Comparison of ENCODE assay signal across 8 cellular contexts in genomic region chr3:138188013-138188352, GRCh38. TPM values are rescaled to one million over a fixed set of nuclear protein-coding genes. Genes with fewer than 3 reads are reported as not detected.
A peak's percentile ranks its signal among the peaks of the same experiment; 100 is the strongest.
DNase-seq lines count a peak whose midpoint lies in the region; ATAC-seq, FAIRE-seq and TF ChIP-seq lines count a peak whose summit lies in the region.

No MANE protein-coding gene starts in this region.

- peak; percentile 26 for ATAC-seq in memory B cell (ENCODE audit: low read depth)

- DNase-seq in activated CD4-positive, alpha-beta T cell treated with anti-CD3 and anti-CD28 coated beads, Interleukin-2, amount 10 ng/mL, durations not matched to agents 7 days and 5 days, result no peak
- no peak for DNase-seq in activated CD4-positive, alpha-beta T cell treated with anti-CD3 and anti-CD28 coated beads for 1 hour
- DNase-seq in chondrocyte (ENCODE audit: low spot score), result no peak
- DNase-seq in memory B cell (ENCODE audit: low spot score in 2 of 2), result no peak
- peak; percentile 30 for DNase-seq in urothelium cell line (ENCODE audit: low spot score)
- no peak for DNase-seq in stimulated activated CD8-positive, alpha-beta memory T cell treated with anti-CD3 and anti-CD28 coated beads, Interleukin-4, amount 100 ng/mL, for 48 hours
- DNase-seq in DMS53 treated with DMSO at 0.1 percent for 48 hours (lab: John Stamatoyannopoulos, UW; ENCODE audit: unreplicated experiment), result no peak

- H2AFZ ChIP-seq in OCI-LY1 (ENCODE audit: low read length), result peak overlapping the region; percentile 5; the same call in 1 of the 2 replicates

- CTCF ChIA-PET in activated CD4-positive, alpha-beta T cell treated with anti-CD3 and anti-CD28 coated beads, Interleukin-2, amount 10 ng/mL, durations not matched to agents 7 days and 5 days (lab: Charles Lee), result no interaction called here

- H3K9me3 ChIP-seq in OCI-LY1 (ENCODE audit: low read length), result no peaks in the 10 kb centered on the region

- H3K4me2 ChIP-seq in OCI-LY1 (ENCODE audit: low read length), result peak overlapping the region; percentile 68

- no peaks in the 10 kb centered on the region for H3F3A ChIP-seq in OCI-LY1 (ENCODE audit: insufficient read depth, low read length)

- peaks cover 53% of the 10 kb centered on the region for H3K79me2 ChIP-seq in OCI-LY1 (ENCODE audit: insufficient read depth, low read length)

- POLR2A ChIA-PET in activated CD4-positive, alpha-beta T cell treated with anti-CD3 and anti-CD28 coated beads, Interleukin-2, amount 10 ng/mL, durations not matched to agents 7 days and 5 days (lab: Charles Lee), result no interaction called here

- peak overlapping the region; percentile 72 for H3K9ac ChIP-seq in OCI-LY1 (ENCODE audit: low read length)

- no peak for FAIRE-seq in urothelium cell line (lab: Jason Lieb, UNC)

- TF ChIP-seq CTCF in OCI-LY1 (IDR thresholded peaks at IDR 0.05; ENCODE audit: low read length), result no peak
- TF ChIP-seq CTCF in chondrocyte (IDR thresholded peaks at IDR 0.05), result no peak

- peak overlapping the region; percentile 98 for H3K27ac Mint-ChIP-seq in activated CD4-positive, alpha-beta T cell treated with anti-CD3 and anti-CD28 coated beads, Interleukin-2, amount 10 ng/mL, durations not matched to agents 7 days and 5 days
- H3K27ac Mint-ChIP-seq in chondrocyte (ENCODE audit: unreplicated experiment), result peak overlapping the region; percentile 99
- H3K27ac Mint-ChIP-seq in memory B cell, result peak overlapping the region; percentile 55

- peaks cover 25% of the 10 kb centered on the region for H3K4me1 ChIP-seq in OCI-LY1 (ENCODE audit: insufficient read depth, low read length, severe bottlenecking)

- no peaks in the 10 kb centered on the region for H3K27me3 ChIP-seq in OCI-LY1 (ENCODE audit: insufficient read depth, low read length)

- peak overlapping the region; percentile 91 for H3K4me3 ChIP-seq in OCI-LY1 (ENCODE audit: low read depth, low read length, poor library complexity, severe bottlenecking)

- H3K27ac ChIP-seq in OCI-LY1 (ENCODE audit: low read depth, low read length, poor library complexity, severe bottlenecking), result peak overlapping the region; percentile 57

- no peaks in the 10 kb centered on the region for H4K20me1 ChIP-seq in OCI-LY1 (ENCODE audit: insufficient read depth, low read length)

- H3K36me3 Mint-ChIP-seq in activated CD4-positive, alpha-beta T cell treated with anti-CD3 and anti-CD28 coated beads, Interleukin-2, amount 10 ng/mL, durations not matched to agents 7 days and 5 days (ENCODE audit: low read depth), result peaks cover 13% of the 10 kb centered on the region
- H3K36me3 Mint-ChIP-seq in chondrocyte (ENCODE audit: low read depth) (peaks cover 8% of the 10 kb centered on the region), memory B cell (peaks cover 6% of the 10 kb centered on the region)

- no peaks in the 10 kb centered on the region for H3K9me2 ChIP-seq in OCI-LY1 (ENCODE audit: low read depth, low read length)

- peaks cover 36% of the 10 kb centered on the region for H3K4me1 Mint-ChIP-seq in activated CD4-positive, alpha-beta T cell treated with anti-CD3 and anti-CD28 coated beads, Interleukin-2, amount 10 ng/mL, durations not matched to agents 7 days and 5 days
- H3K4me1 Mint-ChIP-seq in chondrocyte (ENCODE audit: low read depth), result peaks cover 38% of the 10 kb centered on the region
- H3K4me1 Mint-ChIP-seq in memory B cell, result peaks cover 27% of the 10 kb centered on the region

- peaks cover 14% of the 10 kb centered on the region for H3K27me3 Mint-ChIP-seq in activated CD4-positive, alpha-beta T cell treated with anti-CD3 and anti-CD28 coated beads, Interleukin-2, amount 10 ng/mL, durations not matched to agents 7 days and 5 days
- H3K27me3 Mint-ChIP-seq in chondrocyte (ENCODE audit: low read depth) (peaks cover 2% of the 10 kb centered on the region), memory B cell (peaks cover 2% of the 10 kb centered on the region)

- H3K9me3 Mint-ChIP-seq in activated CD4-positive, alpha-beta T cell treated with anti-CD3 and anti-CD28 coated beads, Interleukin-2, amount 10 ng/mL, durations not matched to agents 7 days and 5 days, result no peaks in the 10 kb centered on the region
- H3K9me3 Mint-ChIP-seq in chondrocyte (ENCODE audit: low read depth) (no peaks in the 10 kb centered on the region), memory B cell (no peaks in the 10 kb centered on the region)

- H3K36me3 ChIP-seq in OCI-LY1 (ENCODE audit: insufficient read depth, low read length), result peaks cover 24% of the 10 kb centered on the region

- peak overlapping the region; percentile 90 for H3K4me3 Mint-ChIP-seq in activated CD4-positive, alpha-beta T cell treated with anti-CD3 and anti-CD28 coated beads, Interleukin-2, amount 10 ng/mL, durations not matched to agents 7 days and 5 days
- peak overlapping the region; percentile 92 for H3K4me3 Mint-ChIP-seq in chondrocyte (ENCODE audit: unreplicated experiment)
- H3K4me3 Mint-ChIP-seq in memory B cell, result peak overlapping the region; percentile 95

RNA-seq across cellular contexts. Expression of gene ARMC8, which starts 0.9 kb away (rescaled TPM):
- total RNA-seq in activated CD4-positive, alpha-beta T cell treated with anti-CD3 and anti-CD28 coated beads, Interleukin-2, amount 10 ng/mL, durations not matched to agents 7 days and 5 days, result 10 to 100 TPM; 39.0 to 53.2 TPM
- total RNA-seq in chondrocyte, result 34.2 to 45.2 TPM (median 40.6 TPM) in 3 replicates

RNA-seq across cellular contexts. Expression of gene DBR1, which starts 13.3 kb away (rescaled TPM):
- 10 to 100 TPM; 19.3 to 21.5 TPM for total RNA-seq in activated CD4-positive, alpha-beta T cell treated with anti-CD3 and anti-CD28 coated beads, Interleukin-2, amount 10 ng/mL, durations not matched to agents 7 days and 5 days
- 13.2 to 16.2 TPM (median 14.9 TPM) in 3 replicates for total RNA-seq in chondrocyte

RNA-seq across cellular contexts. Expression of gene A4GNT, which starts 55.8 kb away (rescaled TPM):
- total RNA-seq in activated CD4-positive, alpha-beta T cell treated with anti-CD3 and anti-CD28 coated beads, Interleukin-2, amount 10 ng/mL, durations not matched to agents 7 days and 5 days, result not detected
- total RNA-seq in chondrocyte, result not detected in 3 replicates
